In genomic region chr9:69421908-69422801, GRCh38 we compare ENCODE assay signal across 8 cellular contexts.
DNase-seq lines count a peak whose midpoint lies in the region; ATAC-seq and FAIRE-seq lines count a peak whose summit lies in the region.

No MANE protein-coding gene starts in this region.

- peak overlapping the region; percentile 81 for H3K56ac ChIP-seq in mesendoderm (ENCODE audit: low read length)

- no peaks in the 10 kb centered on the region for H3K4me1 Mint-ChIP-seq in activated CD8-positive, alpha-beta T cell treated with anti-CD3 and anti-CD28 coated beads, Interleukin-2, amount 10 ng/mL, durations not matched to agents 7 days and 5 days (ENCODE audit: low read depth)
- H3K4me1 Mint-ChIP-seq in stimulated activated naive CD8-positive, alpha-beta T cell treated with anti-CD3 and anti-CD28 coated beads, Interleukin-15, amount 100 ng/mL, for 72 hours = peaks cover 5% of the 10 kb centered on the region

- POLR2A ChIA-PET in activated CD8-positive, alpha-beta T cell treated with anti-CD3 and anti-CD28 coated beads, Interleukin-2, amount 10 ng/mL, durations not matched to agents 7 days and 5 days (lab: Charles Lee) = no interaction called here

- ATAC-seq in HG03025 (IDR thresholded peaks at IDR 0.05; ENCODE audit: low FRiP score, unreplicated experiment) (peak; percentile 64), HG03342 (IDR thresholded peaks at IDR 0.05; ENCODE audit: unreplicated experiment) (no peak)
- ATAC-seq in activated CD8-positive, alpha-beta T cell treated with anti-CD3 and anti-CD28 coated beads, Interleukin-2, amount 10 ng/mL, durations not matched to agents 7 days and 5 days = peak; percentile 60
- peak; percentile 43 for ATAC-seq in stimulated activated naive CD8-positive, alpha-beta T cell treated with anti-CD3 and anti-CD28 coated beads, Interleukin-15, amount 100 ng/mL, for 72 hours

- DNase-seq in ELR (ENCODE audit: low read depth) = peak; percentile 71
- peak; percentile 34 for DNase-seq in NCI-H226
- DNase-seq in activated CD8-positive, alpha-beta T cell treated with anti-CD3 and anti-CD28 coated beads, Interleukin-2, amount 10 ng/mL, durations not matched to agents 7 days and 5 days = peak; percentile 50
- peak; percentile 87 for DNase-seq in mesendoderm
- peak; percentile 26 to 32 for DNase-seq in stimulated activated naive CD8-positive, alpha-beta T cell treated with anti-CD3 and anti-CD28 coated beads, Interleukin-15, amount 100 ng/mL, for 72 hours

- no peak overlapping the region for H2BK5ac ChIP-seq in mesendoderm (ENCODE audit: low read length)

- H3K79me2 ChIP-seq in mesendoderm (ENCODE audit: control insufficient read depth, insufficient read depth, low read length) = no peaks in the 10 kb centered on the region

- H3K4me3 ChIP-seq in mesendoderm (ENCODE audit: low read length) = no peak overlapping the region

- no peaks in the 10 kb centered on the region for H3K27me3 Mint-ChIP-seq in activated CD8-positive, alpha-beta T cell treated with anti-CD3 and anti-CD28 coated beads, Interleukin-2, amount 10 ng/mL, durations not matched to agents 7 days and 5 days (ENCODE audit: low read depth)
- peaks cover 26% of the 10 kb centered on the region for H3K27me3 Mint-ChIP-seq in stimulated activated naive CD8-positive, alpha-beta T cell treated with anti-CD3 and anti-CD28 coated beads, Interleukin-15, amount 100 ng/mL, for 72 hours

- H3K27me3 ChIP-seq in mesendoderm (ENCODE audit: insufficient read depth, low read length, poor library complexity) = no peaks in the 10 kb centered on the region

- no peaks in the 10 kb centered on the region for H3K79me1 ChIP-seq in mesendoderm (ENCODE audit: low read length)

- no peak overlapping the region for H3K18ac ChIP-seq in mesendoderm (ENCODE audit: low read length)

- peak overlapping the region; percentile 1 for H3K4ac ChIP-seq in mesendoderm (ENCODE audit: low read depth, low read length)

- H3K27ac ChIP-seq in mesendoderm (ENCODE audit: low read depth, low read length) = no peak overlapping the region

- H3K4me1 ChIP-seq in mesendoderm (ENCODE audit: control insufficient read depth, low read depth, low read length) = peaks cover 2% of the 10 kb centered on the region

- H3K36me3 Mint-ChIP-seq in activated CD8-positive, alpha-beta T cell treated with anti-CD3 and anti-CD28 coated beads, Interleukin-2, amount 10 ng/mL, durations not matched to agents 7 days and 5 days (ENCODE audit: low read depth) = no peaks in the 10 kb centered on the region

- CTCF ChIA-PET in activated CD8-positive, alpha-beta T cell treated with anti-CD3 and anti-CD28 coated beads, Interleukin-2, amount 10 ng/mL, durations not matched to agents 7 days and 5 days (lab: Charles Lee) = interaction anchor here (0.6 to 2.4 kb wide), 30 partner anchors 24 to 689 kb away, joined by 3 to 16 read pairs (median 4); no protein-coding TSS in a partner anchor

- H3K27ac Mint-ChIP-seq in activated CD8-positive, alpha-beta T cell treated with anti-CD3 and anti-CD28 coated beads, Interleukin-2, amount 10 ng/mL, durations not matched to agents 7 days and 5 days = no peak overlapping the region
- H3K27ac Mint-ChIP-seq in stimulated activated naive CD8-positive, alpha-beta T cell treated with anti-CD3 and anti-CD28 coated beads, Interleukin-15, amount 100 ng/mL, for 72 hours = no peak overlapping the region

- no peak overlapping the region for H4K5ac ChIP-seq in mesendoderm (ENCODE audit: low read length)

- H4K8ac ChIP-seq in mesendoderm (ENCODE audit: low read depth, low read length) = no peak overlapping the region

- H3K9ac ChIP-seq in mesendoderm (ENCODE audit: low read length) = peak overlapping the region; percentile 33

- WGBS in mesendoderm (ENCODE audit: extremely low coverage, insufficient coverage, low lambda C conversion rate) = no CpG with 5 or more reads among the region's 16 CpGs

- no peak overlapping the region for H3K23ac ChIP-seq in mesendoderm (ENCODE audit: low read length)

- no peak overlapping the region for H3K4me3 Mint-ChIP-seq in activated CD8-positive, alpha-beta T cell treated with anti-CD3 and anti-CD28 coated beads, Interleukin-2, amount 10 ng/mL, durations not matched to agents 7 days and 5 days
- H3K4me3 Mint-ChIP-seq in stimulated activated naive CD8-positive, alpha-beta T cell treated with anti-CD3 and anti-CD28 coated beads, Interleukin-15, amount 100 ng/mL, for 72 hours = no peak overlapping the region

- no peaks in the 10 kb centered on the region for H3K9me3 Mint-ChIP-seq in activated CD8-positive, alpha-beta T cell treated with anti-CD3 and anti-CD28 coated beads, Interleukin-2, amount 10 ng/mL, durations not matched to agents 7 days and 5 days (ENCODE audit: insufficient read depth)
- H3K9me3 Mint-ChIP-seq in stimulated activated naive CD8-positive, alpha-beta T cell treated with anti-CD3 and anti-CD28 coated beads, Interleukin-15, amount 100 ng/mL, for 72 hours = no peaks in the 10 kb centered on the region

- H2BK120ac ChIP-seq in mesendoderm (ENCODE audit: low read depth, low read length) = no peak overlapping the region

- H3K4me2 ChIP-seq in mesendoderm (ENCODE audit: low read length) = no peak overlapping the region

- H2AK5ac ChIP-seq in mesendoderm (ENCODE audit: low read length) = no peak overlapping the region

- H3K36me3 ChIP-seq in mesendoderm (ENCODE audit: control insufficient read depth, insufficient read depth, low read length) = no peaks in the 10 kb centered on the region

- no peak overlapping the region for H2BK15ac ChIP-seq in mesendoderm (replicated peaks; ENCODE audit: low read depth)

- FAIRE-seq in endometrium (lab: Jason Lieb, UNC) = peak; percentile 8

Comparison
In these comparisons a context has a peak if more than half of its experiments do, and no peak if none do; other contexts are left out.
1. DNase-seq: peak in every context shown above with its lines; median percentile 87 in mesendoderm; 71 in ELR; 50 in activated CD8-positive, alpha-beta T cell treated with anti-CD3 and anti-CD28 coated beads, Interleukin-2, amount 10 ng/mL, durations not matched to agents 7 days and 5 days; 34 in NCI-H226; 29 in stimulated activated naive CD8-positive, alpha-beta T cell treated with anti-CD3 and anti-CD28 coated beads, Interleukin-15, amount 100 ng/mL, for 72 hours.